Comparison of ENCODE assay signal across 15 cellular contexts in genomic region chr10:59323036-59323459, GRCh38. TPM values are rescaled to one million over a fixed set of nuclear protein-coding genes. Genes with fewer than 3 reads are reported as not detected.
DNase-seq lines count a peak whose midpoint lies in the region; ATAC-seq and TF ChIP-seq lines count a peak whose summit lies in the region.
"Had no signal": no experiment of that assay in that cellular context is flagged by ENCODE, and none has a peak within 500 bp of the region (broad histone marks: within the 10 kb centered on the region; RNA-seq: fewer than 3 reads in every experiment).

No MANE protein-coding gene starts in this region.

- H2BK120ac ChIP-seq in IMR-90 (ENCODE audit: low read depth, low read length) = no peak overlapping the region

- H3K23ac ChIP-seq in IMR-90 (ENCODE audit: low read depth, low read length) = no peak overlapping the region

- H4K8ac ChIP-seq in IMR-90 (ENCODE audit: low read depth in 2 of 2, low read length in 2 of 2) = no peak overlapping the region; a peak in 1 of 4 replicates

- CTCF ChIA-PET in IMR-90 (lab: Yijun Ruan, JAX) = interaction anchor here (1.2 kb wide), 1 partner anchor 14 kb away, joined by 4 read pairs; no protein-coding TSS in a partner anchor

- H2AK9ac ChIP-seq in IMR-90 (replicated peaks; ENCODE audit: low read depth, low read length, poor library complexity) = no peak overlapping the region

- TF ChIP-seq CTCF in IMR-90 (conservative IDR thresholded peaks at IDR 0.05; ENCODE audit: low read depth, low read length) (no peak), astrocyte of the spinal cord (IDR thresholded peaks at IDR 0.05; ENCODE audit: low read depth, low read length) (no peak), liver (IDR thresholded peaks at IDR 0.05; ENCODE audit: low read depth, low read length, missing input control) (no peak), breast epithelium (IDR thresholded peaks at IDR 0.05) (no peak)

- H3K9me1 ChIP-seq in IMR-90 (ENCODE audit: insufficient read depth, low read length) = peaks cover 3% of the 10 kb centered on the region; the same call in 1 of the 2 replicates

- no TSS peak for BruUV-seq in IMR-90 (replicated peaks; lab: Mats Ljungman, UMichigan)

- peak overlapping the region; percentile 36; the same call in 1 of the 2 replicates for H3K18ac ChIP-seq in IMR-90 (ENCODE audit: low read depth, low read length)

- intact Hi-C loops in IMR-90 (cut with micrococcal nuclease) = no loop called here
- intact Hi-C loops in breast epithelium (cut with DNase I; ENCODE audit: low total_unique reads) = no loop called here

- peak overlapping the region; percentile 8; the same call in 1 of the 2 replicates for H3K27ac ChIP-seq in IMR-90 (ENCODE audit: insufficient read depth, low read length)
- H3K27ac ChIP-seq in liver (ENCODE audit: low read depth in 1 of 2, low read length in 2 of 2) = peak overlapping the region; percentile 43 to 45
- H3K27ac ChIP-seq in breast epithelium = peak overlapping the region in 1 of 2 donors; percentile 20

- TF ChIP-seq RAD21 in IMR-90 (IDR thresholded peaks at IDR 0.05; ENCODE audit: low read length) = no peak
- TF ChIP-seq RAD21 in liver (IDR thresholded peaks at IDR 0.05) = peak; percentile 54 to 56

- no peaks in the 10 kb centered on the region for H4K20me1 ChIP-seq in IMR-90 (ENCODE audit: insufficient read depth, low read length)

- H2BK20ac ChIP-seq in IMR-90 (ENCODE audit: low read depth, low read length) = 0 out of 2 replicates have a peak overlapping the region, but pooled peaks have one; percentile 8

- H3K4ac ChIP-seq in IMR-90 (ENCODE audit: low read depth, low read length) = no peak overlapping the region; the same call in 1 of the 2 replicates

- H3K4me3 ChIP-seq in IMR-90 (ENCODE audit: insufficient read depth, low read depth, low read length) (no peak overlapping the region), astrocyte of the spinal cord (ENCODE audit: low read depth, low read length) (no peak overlapping the region), liver (ENCODE audit: low read depth in 1 of 3, low read length in 3 of 3) (no peak overlapping the region), breast epithelium (no peak overlapping the region)

- DNase-seq in IMR-90 (peak; percentile 16), astrocyte of the spinal cord (ENCODE audit: low read depth, low spot score) (peak; percentile 9), smooth muscle cell of the brain vasculature (ENCODE audit: low read depth, low spot score) (peak; percentile 20), NCI-H345 treated with DMSO at 0.1 percent for 48 hours (lab: John Stamatoyannopoulos, UW; ENCODE audit: unreplicated experiment) (no peak), breast epithelium (ENCODE audit: low spot score in 2 of 2) (no peak), glomerular visceral epithelial cell (ENCODE audit: extremely low spot score) (no peak), NCI-H2081 treated with DMSO at 0.1 percent for 48 hours (lab: John Stamatoyannopoulos, UW) (no peak)
- DNase-seq: activated CD4-positive, alpha-beta T cell treated with anti-CD3 and anti-CD28 coated beads for 48 hours; immature natural killer cell; NCI-H1930; nephron progenitor cell; T-helper 17 cell had no signal

- peak overlapping the region; percentile 67 for H3K4me2 ChIP-seq in IMR-90 (ENCODE audit: low read depth, low read length)

- H2BK5ac ChIP-seq in IMR-90 (ENCODE audit: low read depth, low read length, poor library complexity, severe bottlenecking) = peak overlapping the region; percentile 28

- H3K4me1 ChIP-seq in IMR-90 (ENCODE audit: control insufficient read depth, insufficient read depth, low read length) = peaks cover 5% of the 10 kb centered on the region
- H3K4me1 ChIP-seq in liver (ENCODE audit: control insufficient read depth in 4 of 4, insufficient read depth in 4 of 4, low read length in 3 of 4) = peaks cover 2 to 25% (median 15%) of the 10 kb centered on the region in 4 donors
- H3K4me1 ChIP-seq in breast epithelium = no peaks in the 10 kb centered on the region

- in situ Hi-C loops in IMR-90 (cut with MboI; ENCODE audit: low sequenced_read_pairs) = no loop called here
- in situ Hi-C loops in astrocyte of the spinal cord (cut with HindIII; ENCODE audit: low sequenced_read_pairs) = no loop called here

- no peak overlapping the region for H2AK5ac ChIP-seq in IMR-90 (ENCODE audit: low read depth, low read length)

- WGBS in IMR-90 (ENCODE audit: extremely low coverage in 2 of 2, insufficient read length in 1 of 2), 2 experiments = 67% methylated on average over 1 of the region's 2 CpGs; no CpG with 5 or more reads in 1 of the 2 experiments
- 29% methylated on average over 2 of the region's 2 CpGs for WGBS in liver

- dilution Hi-C loops in IMR-90 (cut with HindIII; ENCODE audit: low sequenced_read_pairs, unreplicated experiment) = no loop called here

- H3K56ac ChIP-seq in IMR-90 (ENCODE audit: extremely low read depth, insufficient read depth, low read length) = no peak overlapping the region

- H4K5ac ChIP-seq in IMR-90 (ENCODE audit: low read depth, low read length) = no peak overlapping the region

- no peak overlapping the region for H2AFZ ChIP-seq in IMR-90 (replicated peaks; ENCODE audit: low read length, poor library complexity)

- no peak overlapping the region for H3K14ac ChIP-seq in IMR-90 (replicated peaks; ENCODE audit: low read depth, low read length)

- H3K9me3 ChIP-seq in IMR-90 (ENCODE audit: control insufficient read depth, insufficient read depth, low read length) (no peaks in the 10 kb centered on the region), liver (ENCODE audit: control insufficient read depth in 4 of 4, low read length in 3 of 4) (no peaks in the 10 kb centered on the region), breast epithelium (no peaks in the 10 kb centered on the region)

- H3K27me3 ChIP-seq in IMR-90 (ENCODE audit: control insufficient read depth, insufficient read depth, low read length) (no peaks in the 10 kb centered on the region), liver (ENCODE audit: control insufficient read depth in 4 of 4, insufficient read depth in 4 of 4, low read length in 3 of 4) (no peaks in the 10 kb centered on the region), breast epithelium (no peaks in the 10 kb centered on the region)

- H2BK15ac ChIP-seq in IMR-90 (ENCODE audit: low read depth, low read length) = no peak overlapping the region

- ATAC-seq in IMR-90 (ENCODE audit: low read depth) = peak; percentile 73
- ATAC-seq: T-helper 17 cell had no signal

- H3K79me1 ChIP-seq in IMR-90 (ENCODE audit: low read depth in 1 of 2, low read length in 2 of 2) = no peaks in the 10 kb centered on the region

- no peak for TF ChIP-seq POLR2A in IMR-90 (IDR thresholded peaks at IDR 0.05; ENCODE audit: low read depth, low read length)
- no peak for TF ChIP-seq POLR2A in breast epithelium (IDR thresholded peaks at IDR 0.05)

- H3K36me3 ChIP-seq in IMR-90 (ENCODE audit: control insufficient read depth, insufficient read depth, low read length) = no peaks in the 10 kb centered on the region
- H3K36me3 ChIP-seq in liver (ENCODE audit: control insufficient read depth in 4 of 4, insufficient read depth in 3 of 4, low read depth in 1 of 4, low read length in 3 of 4) = no peaks in the 10 kb centered on the region
- H3K36me3 ChIP-seq in breast epithelium = no peaks in the 10 kb centered on the region

- POLR2A ChIA-PET in IMR-90 (lab: Charles Lee; ENCODE audit: unreplicated experiment) = no interaction called here

- H3K9ac ChIP-seq in IMR-90 (ENCODE audit: low read depth, low read length) (no peak overlapping the region), liver (ENCODE audit: low read depth in 1 of 2, low read length in 2 of 2) (peak overlapping the region in 1 of 2 donors; percentile 15)

- no peak overlapping the region for H4K91ac ChIP-seq in IMR-90 (ENCODE audit: insufficient read depth, low read depth, low read length)

TF ChIP-seq in IMR-90, 13 proteins besides CTCF, POLR2A, EP300 and RAD21 (continues in another document):
- TF ChIP-seq USF2 (IDR thresholded peaks at IDR 0.05; ENCODE audit: low read depth, low read length) = no peak
- no peak for TF ChIP-seq MAFK (IDR thresholded peaks at IDR 0.05; ENCODE audit: low read depth, low read length)

TF ChIP-seq in liver, 16 proteins besides CTCF, POLR2A, EP300 and RAD21 (continues in another document):
- TF ChIP-seq YY1 (IDR thresholded peaks at IDR 0.05) = peak; percentile 70
- no peak for TF ChIP-seq TAF1 (conservative IDR thresholded peaks at IDR 0.05)
- peak; percentile 61 for TF ChIP-seq NR2F2 (IDR thresholded peaks at IDR 0.05)
- no peak for TF ChIP-seq EGR1 (IDR thresholded peaks at IDR 0.05; ENCODE audit: low read depth in 2 of 2)
- peak; percentile 55 for TF ChIP-seq MAX (IDR thresholded peaks at IDR 0.05)
- peak; percentile 87 to 89 for TF ChIP-seq RXRA (IDR thresholded peaks at IDR 0.05)
- no peak for TF ChIP-seq HNF4G (IDR thresholded peaks at IDR 0.05)
- TF ChIP-seq JUND (IDR thresholded peaks at IDR 0.05) = peak; percentile 73 to 78
- TF ChIP-seq, protein P1, sequence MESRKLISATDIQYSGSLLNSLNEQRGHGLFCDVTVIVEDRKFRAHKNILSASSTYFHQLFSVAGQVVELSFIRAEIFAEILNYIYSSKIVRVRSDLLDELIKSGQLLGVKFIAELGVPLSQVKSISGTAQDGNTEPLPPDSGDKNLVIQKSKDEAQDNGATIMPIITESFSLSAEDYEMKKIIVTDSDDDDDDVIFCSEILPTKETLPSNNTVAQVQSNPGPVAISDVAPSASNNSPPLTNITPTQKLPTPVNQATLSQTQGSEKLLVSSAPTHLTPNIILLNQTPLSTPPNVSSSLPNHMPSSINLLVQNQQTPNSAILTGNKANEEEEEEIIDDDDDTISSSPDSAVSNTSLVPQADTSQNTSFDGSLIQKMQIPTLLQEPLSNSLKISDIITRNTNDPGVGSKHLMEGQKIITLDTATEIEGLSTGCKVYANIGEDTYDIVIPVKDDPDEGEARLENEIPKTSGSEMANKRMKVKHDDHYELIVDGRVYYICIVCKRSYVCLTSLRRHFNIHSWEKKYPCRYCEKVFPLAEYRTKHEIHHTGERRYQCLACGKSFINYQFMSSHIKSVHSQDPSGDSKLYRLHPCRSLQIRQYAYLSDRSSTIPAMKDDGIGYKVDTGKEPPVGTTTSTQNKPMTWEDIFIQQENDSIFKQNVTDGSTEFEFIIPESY (IDR thresholded peaks at IDR 0.05) = peak; percentile 59
- TF ChIP-seq FOXA2 (IDR thresholded peaks at IDR 0.05) = peak; percentile 94
- peak; percentile 98 for TF ChIP-seq SP1 (IDR thresholded peaks at IDR 0.05)
- TF ChIP-seq GABPA (IDR thresholded peaks at IDR 0.05 in 1 of 2, conservative IDR thresholded peaks at IDR 0.05 in 1 of 2) = no peak

RNA-seq across cellular contexts. Expression of gene FAM13C, which starts 39.3 kb away (rescaled TPM):
- total RNA-seq in IMR-90 (2012; rRNA removed) (2.9 and 3.3 TPM in 2 replicates), liver (1 to 10 TPM; 2.1 to 2.2 TPM), breast epithelium (10 to 100 TPM in 2 of 3 donors, 1 to 10 TPM in 1; 6.9 to 17.8 (median 13.9) TPM)
- polyA plus RNA-seq in IMR-90 (2012; rRNA removed) (1.1 and 1.6 TPM in 2 replicates), liver (1 to 10 TPM in 1 of 2 donors, under 1 TPM in 1; 0.87 to 2.4 TPM)
- polyA plus RNA-seq in IMR-90 (2012; cell fraction: cytosol; rRNA removed) = 1.1 and 1.4 TPM in 2 replicates
- polyA plus RNA-seq in IMR-90 (2012; cell fraction: nucleus; rRNA removed; ENCODE audit: low replicate concordance) = 1.0 and 4.2 TPM in 2 replicates
- total RNA-seq: activated T-helper 2 cell treated with anti-CD3 and anti-CD28 coated beads, Interferon-gamma antibody, Interleukin-2, Interleukin-4, amounts not matched to agents 10 μg/mL and 5 μg/mL and 100 μg/mL, durations not matched to agents 14 hours and 24 hours and 36 hours; T-helper 17 cell had no signal
- polyA plus RNA-seq: IgD-negative memory B cell, immature natural killer cell had no signal

Comparison
In these comparisons a context has a peak if more than half of its experiments do, and no peak if none do; other contexts are left out.
1. DNase-seq: peak in IMR-90 (single experiment), astrocyte of the spinal cord (single experiment) and smooth muscle cell of the brain vasculature (single experiment); none in NCI-H345 treated with DMSO at 0.1 percent for 48 hours (single experiment), breast epithelium (0 of 2), glomerular visceral epithelial cell (single experiment) and NCI-H2081 treated with DMSO at 0.1 percent for 48 hours (single experiment).